ENCODE assay signal across 1 cellular context in the genomic region with DNA sequence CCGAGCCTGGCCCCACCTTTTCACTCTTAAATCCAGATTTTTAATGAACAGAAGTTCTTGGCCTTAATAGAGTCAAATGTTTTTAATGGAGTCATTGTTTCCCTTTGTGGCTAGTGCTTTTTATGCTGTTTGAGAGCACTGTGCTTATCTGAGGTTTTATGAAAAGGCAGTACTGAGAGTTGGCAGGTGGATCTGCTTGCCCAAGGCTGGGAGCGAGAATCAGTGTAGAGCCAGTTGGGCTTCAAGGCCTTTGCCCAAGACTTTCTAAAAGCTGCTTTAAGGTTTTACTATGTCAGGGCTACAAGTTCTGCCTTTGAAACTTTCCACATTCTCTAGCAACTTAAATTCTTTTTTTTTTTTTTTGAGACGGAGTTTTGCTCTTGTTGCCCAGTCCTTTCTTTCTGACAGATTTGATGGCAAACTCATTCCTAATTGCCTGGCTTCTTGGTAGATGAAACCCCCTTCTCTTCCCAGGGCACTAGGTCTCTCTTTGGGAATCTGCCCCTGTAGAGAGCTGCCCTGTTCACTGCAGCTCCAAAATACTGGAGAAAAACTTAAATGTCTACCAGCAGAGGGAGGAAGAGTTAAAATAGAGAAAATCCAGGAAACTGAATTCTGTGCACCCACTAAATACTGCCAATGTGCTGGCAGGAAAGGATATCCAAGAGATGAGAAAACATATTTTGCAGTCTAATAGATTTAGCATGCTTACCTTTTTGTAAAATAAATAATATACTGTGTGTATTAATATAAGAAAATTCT.
TF ChIP-seq lines count a peak whose summit lies in the region.

No MANE protein-coding gene starts in this region.

TF ChIP-seq in SK-N-SH treated with all-trans-retinoic acid at 6 μM for 48 hours, 23 proteins besides CTCF, POLR2A, EP300 and RAD21 (continued from another document):
- TF ChIP-seq, protein P1, sequence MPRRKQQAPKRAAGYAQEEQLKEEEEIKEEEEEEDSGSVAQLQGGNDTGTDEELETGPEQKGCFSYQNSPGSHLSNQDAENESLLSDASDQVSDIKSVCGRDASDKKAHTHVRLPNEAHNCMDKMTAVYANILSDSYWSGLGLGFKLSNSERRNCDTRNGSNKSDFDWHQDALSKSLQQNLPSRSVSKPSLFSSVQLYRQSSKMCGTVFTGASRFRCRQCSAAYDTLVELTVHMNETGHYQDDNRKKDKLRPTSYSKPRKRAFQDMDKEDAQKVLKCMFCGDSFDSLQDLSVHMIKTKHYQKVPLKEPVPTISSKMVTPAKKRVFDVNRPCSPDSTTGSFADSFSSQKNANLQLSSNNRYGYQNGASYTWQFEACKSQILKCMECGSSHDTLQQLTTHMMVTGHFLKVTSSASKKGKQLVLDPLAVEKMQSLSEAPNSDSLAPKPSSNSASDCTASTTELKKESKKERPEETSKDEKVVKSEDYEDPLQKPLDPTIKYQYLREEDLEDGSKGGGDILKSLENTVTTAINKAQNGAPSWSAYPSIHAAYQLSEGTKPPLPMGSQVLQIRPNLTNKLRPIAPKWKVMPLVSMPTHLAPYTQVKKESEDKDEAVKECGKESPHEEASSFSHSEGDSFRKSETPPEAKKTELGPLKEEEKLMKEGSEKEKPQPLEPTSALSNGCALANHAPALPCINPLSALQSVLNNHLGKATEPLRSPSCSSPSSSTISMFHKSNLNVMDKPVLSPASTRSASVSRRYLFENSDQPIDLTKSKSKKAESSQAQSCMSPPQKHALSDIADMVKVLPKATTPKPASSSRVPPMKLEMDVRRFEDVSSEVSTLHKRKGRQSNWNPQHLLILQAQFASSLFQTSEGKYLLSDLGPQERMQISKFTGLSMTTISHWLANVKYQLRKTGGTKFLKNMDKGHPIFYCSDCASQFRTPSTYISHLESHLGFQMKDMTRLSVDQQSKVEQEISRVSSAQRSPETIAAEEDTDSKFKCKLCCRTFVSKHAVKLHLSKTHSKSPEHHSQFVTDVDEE (CRISPR knock-in tag; IDR thresholded peaks at IDR 0.05): no peak
- TF ChIP-seq ZFP30 (CRISPR knock-in tag; IDR thresholded peaks at IDR 0.05) (no peak), SNAI2 (CRISPR knock-in tag; IDR thresholded peaks at IDR 0.05) (no peak), ESRRG (CRISPR knock-in tag; IDR thresholded peaks at IDR 0.05) (no peak), ZNF565 (CRISPR knock-in tag; conservative IDR thresholded peaks at IDR 0.05; ENCODE audit: low read depth) (no peak), TOX (CRISPR knock-in tag; IDR thresholded peaks at IDR 0.05; ENCODE audit: borderline replicate concordance) (no peak), ARNTL (CRISPR knock-in tag; IDR thresholded peaks at IDR 0.05; ENCODE audit: borderline replicate concordance, low read depth) (no peak), RARB (CRISPR knock-in tag; IDR thresholded peaks at IDR 0.05) (no peak), ZC3H10 (CRISPR knock-in tag; IDR thresholded peaks at IDR 0.05) (no peak), ZFP3 (CRISPR knock-in tag; IDR thresholded peaks at IDR 0.05) (no peak)
- TF ChIP-seq, protein P2, sequence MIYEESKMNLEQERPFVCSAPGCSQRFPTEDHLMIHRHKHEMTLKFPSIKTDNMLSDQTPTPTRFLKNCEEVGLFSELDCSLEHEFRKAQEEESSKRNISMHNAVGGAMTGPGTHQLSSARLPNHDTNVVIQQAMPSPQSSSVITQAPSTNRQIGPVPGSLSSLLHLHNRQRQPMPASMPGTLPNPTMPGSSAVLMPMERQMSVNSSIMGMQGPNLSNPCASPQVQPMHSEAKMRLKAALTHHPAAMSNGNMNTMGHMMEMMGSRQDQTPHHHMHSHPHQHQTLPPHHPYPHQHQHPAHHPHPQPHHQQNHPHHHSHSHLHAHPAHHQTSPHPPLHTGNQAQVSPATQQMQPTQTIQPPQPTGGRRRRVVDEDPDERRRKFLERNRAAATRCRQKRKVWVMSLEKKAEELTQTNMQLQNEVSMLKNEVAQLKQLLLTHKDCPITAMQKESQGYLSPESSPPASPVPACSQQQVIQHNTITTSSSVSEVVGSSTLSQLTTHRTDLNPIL (CRISPR knock-in tag; IDR thresholded peaks at IDR 0.05; ENCODE audit: low read depth): no peak
